23 cellular contexts compared by ENCODE assay signal in genomic region chr10:76052798-76053473, GRCh38.
"Had no signal": no experiment of that assay in that cellular context is flagged by ENCODE, and none has a peak within 500 bp of the region (broad histone marks: within the 10 kb centered on the region; RNA-seq: fewer than 3 reads in every experiment).

No MANE protein-coding gene starts in this region.

- H3K36me3 ChIP-seq: breast epithelium, MG63 had no signal

- H3K27me3 ChIP-seq: breast epithelium, MG63 had no signal

- H3K27ac ChIP-seq: breast epithelium, PC-9 had no signal

- H3K4me1 ChIP-seq: breast epithelium had no signal

- H3K4me3 Mint-ChIP-seq: activated CD8-positive, alpha-beta T cell treated with anti-CD3 and anti-CD28 coated beads, Interleukin-2, amount 10 ng/mL, durations not matched to agents 7 days and 5 days; activated naive CD4-positive, alpha-beta T cell treated with anti-CD3 and anti-CD28 coated beads, Interleukin-2, amount 50 U/mL, for 24 hours; T-helper 1 cell treated with Interleukin-12 subunit alpha and Interleukin-12 subunit beta and Interleukin-4 antibody, amounts not matched to agents 30 μg/mL and 1 μg/mL, for 36 hours; WTC11 had no signal

- H3K4me3 ChIP-seq: breast epithelium, MG63, PC-9 had no signal

- DNase-seq: activated CD4-positive, alpha-beta T cell treated with anti-CD3 and anti-CD28 coated beads for 48 hours; activated CD4-positive, alpha-beta T cell treated with anti-CD3 and anti-CD28 coated beads, Interleukin-2, amount 50 U/mL, for 4 hours; activated CD4-positive, CD25-positive, alpha-beta regulatory T cell treated with anti-CD3 and anti-CD28 coated beads, Interleukin-2, amount 50 U/mL, for 72 hours; activated CD8-positive, alpha-beta memory T cell treated with anti-CD3 and anti-CD28 coated beads, Interleukin-2, amount 50 U/mL, for 48 hours; activated CD8-positive, alpha-beta T cell treated with anti-CD3 and anti-CD28 coated beads, Interleukin-2, amount 10 ng/mL, durations not matched to agents 7 days and 5 days; activated naive CD4-positive, alpha-beta T cell; activated T-cell treated with anti-CD3 and anti-CD28 coated beads, Interleukin-2, amount 50 U/mL, for 1 hour; aorta; central memory CD4-positive, alpha-beta T cell; MG63; MV-4-11; NCI-H1092 treated with DMSO at 0.1 percent for 48 hours; NCI-H1417 treated with DMSO at 0.1 percent for 48 hours; NCI-H1694 treated with DMSO at 0.1 percent for 48 hours; NCI-H2029 treated with DMSO at 0.1 percent for 48 hours; NCI-H446; NCI-H524; PC-9; SHP77 treated with DMSO at 0.1 percent for 48 hours had no signal

- H3K27ac Mint-ChIP-seq: activated CD8-positive, alpha-beta T cell treated with anti-CD3 and anti-CD28 coated beads, Interleukin-2, amount 10 ng/mL, durations not matched to agents 7 days and 5 days; activated naive CD4-positive, alpha-beta T cell treated with anti-CD3 and anti-CD28 coated beads, Interleukin-2, amount 50 U/mL, for 24 hours; T-helper 1 cell treated with Interleukin-12 subunit alpha and Interleukin-12 subunit beta and Interleukin-4 antibody, amounts not matched to agents 30 μg/mL and 1 μg/mL, for 36 hours; WTC11 had no signal

- H3K4me2 ChIP-seq: PC-9 had no signal

- ATAC-seq: activated CD8-positive, alpha-beta T cell treated with anti-CD3 and anti-CD28 coated beads, Interleukin-2, amount 10 ng/mL, durations not matched to agents 7 days and 5 days; WTC11 had no signal

- H3K36me3 Mint-ChIP-seq: activated naive CD4-positive, alpha-beta T cell treated with anti-CD3 and anti-CD28 coated beads, Interleukin-2, amount 50 U/mL, for 24 hours had no signal

- H2AFZ ChIP-seq: PC-9 had no signal
